8 cellular contexts compared by ENCODE assay signal in genomic region chr9:92764381-92764987, GRCh38. TPM values are rescaled to one million over a fixed set of nuclear protein-coding genes. Genes with fewer than 3 reads are reported as not detected.
DNase-seq lines count a peak whose midpoint lies in the region; ATAC-seq and TF ChIP-seq lines count a peak whose summit lies in the region.

BICD2 (minus strand) TSS chr9:92764833; CDS start chr9:92764744, 89 bp downstream.

- no peaks in the 10 kb centered on the region for H3F3A ChIP-seq in PC-3 (ENCODE audit: low read length, unreplicated experiment)

- intact Hi-C loops in PC-3 (cut with micrococcal nuclease), result loop anchor here (2.0 kb wide), 1 partner anchor 94 kb away; the partner anchor contains the start of gene IPPK
- intact Hi-C loops in naive thymus-derived CD4-positive, alpha-beta T cell (cut with micrococcal nuclease), result loop anchor here (1.0 to 10.0 kb wide), 5 partner anchors 44 to 1960 kb away; partner anchors contain the start of gene AOPEP (in 1 of the 2)

- peaks cover 23% of the 10 kb centered on the region for H4K20me1 ChIP-seq in PC-3 (ENCODE audit: low read length)

- ATAC-seq in GM21576 (IDR thresholded peaks at IDR 0.05; ENCODE audit: unreplicated experiment) (peak; percentile 91), PC-3 (no peak; the same call in 1 of the 2 replicates), HG03460 (IDR thresholded peaks at IDR 0.05; ENCODE audit: unreplicated experiment) (no peak), HG02610 (IDR thresholded peaks at IDR 0.05; ENCODE audit: unreplicated experiment) (no peak)
- no peak for ATAC-seq in naive thymus-derived CD4-positive, alpha-beta T cell

- no peaks in the 10 kb centered on the region for H3K36me3 ChIP-seq in PC-3 (ENCODE audit: low read depth, low read length)
- peaks cover 0 to 3% (median 0%) of the 10 kb centered on the region in 3 experiments for H3K36me3 ChIP-seq in naive thymus-derived CD4-positive, alpha-beta T cell (ENCODE audit: control insufficient read depth in 2 of 3, insufficient read depth in 3 of 3, low read length in 3 of 3)

- H3K4me1 Mint-ChIP-seq in naive thymus-derived CD4-positive, alpha-beta T cell, result peaks cover 39 to 62% (median 50%) of the 10 kb centered on the region in 7 donors

- TF ChIP-seq CTCF in PC-3 (conservative IDR thresholded peaks at IDR 0.05; ENCODE audit: low read depth, low read length), result no peak

- no peaks in the 10 kb centered on the region for H3K27me3 Mint-ChIP-seq in naive thymus-derived CD4-positive, alpha-beta T cell

- peaks cover 12% of the 10 kb centered on the region; the same call in 1 of the 2 replicates for H3K4me1 ChIP-seq in PC-3 (ENCODE audit: insufficient read depth, low read length)
- peaks cover 26 to 33% of the 10 kb centered on the region in 2 donors for H3K4me1 ChIP-seq in naive thymus-derived CD4-positive, alpha-beta T cell (ENCODE audit: control insufficient read depth in 2 of 2, insufficient read depth in 2 of 2, low read length in 2 of 2)

- CTCF ChIA-PET in PC-3 (lab: Charles Lee), result interaction anchor here (1.0 kb wide), 2 partner anchors 26 to 94 kb away, joined by 3 to 6 read pairs; no protein-coding TSS in a partner anchor
- CTCF ChIA-PET in naive thymus-derived CD4-positive, alpha-beta T cell (lab: Charles Lee), result interaction anchor here (1.0 kb wide), 1 partner anchor 25 kb away, joined by 4 read pairs; no protein-coding TSS in a partner anchor

- H3K4me2 ChIP-seq in PC-3 (ENCODE audit: low read length), result peak within 1 kb of the TSS; percentile 94

- peak; percentile 98 for DNase-seq in AG20443 (ENCODE audit: low spot score)
- DNase-seq in PC-3, result no peak
- DNase-seq in naive thymus-derived CD4-positive, alpha-beta T cell, result no peak
- DNase-seq in DMS79 treated with DMSO at 0.1 percent for 48 hours (lab: John Stamatoyannopoulos, UW), result no peak

- POLR2A ChIA-PET in PC-3 (lab: Charles Lee; ENCODE audit: unreplicated experiment), result interaction anchor here (0.5 to 1.0 kb wide), 2 partner anchors 73 to 94 kb away, joined by 3 to 5 read pairs; partner anchors contain the start of gene IPPK
- POLR2A ChIA-PET in naive thymus-derived CD4-positive, alpha-beta T cell (lab: Charles Lee), result interaction anchor here (0.5 to 3.4 kb wide), 9 partner anchors 27 to 801 kb away, joined by 3 to 25 read pairs (median 4); partner anchors contain the start of genes FAM120AOS and IPPK

- H3K9ac ChIP-seq in PC-3 (ENCODE audit: low read length), result peak within 1 kb of the TSS; percentile 97

- H3K27me3 ChIP-seq in PC-3 (ENCODE audit: low read length), result no peaks in the 10 kb centered on the region
- no peaks in the 10 kb centered on the region for H3K27me3 ChIP-seq in naive thymus-derived CD4-positive, alpha-beta T cell (ENCODE audit: control insufficient read depth in 2 of 2, insufficient read depth in 2 of 2, low read length in 2 of 2)

- no peaks in the 10 kb centered on the region for H3K9me2 ChIP-seq in PC-3 (replicated peaks; ENCODE audit: low read length)

- in situ Hi-C loops in endometrial microvascular endothelial cells (cut with HindIII; ENCODE audit: inconsistent ontology term, low pct_unique_long_range_greater_than_20kb, low sequenced_read_pairs), result no loop called here

- H3K4me3 ChIP-seq in PC-3 (ENCODE audit: low read length), result peak within 1 kb of the TSS; percentile 86
- H3K4me3 ChIP-seq in naive thymus-derived CD4-positive, alpha-beta T cell (ENCODE audit: low read length), result peak within 1 kb of the TSS; percentile 74

- H2AFZ ChIP-seq in PC-3 (ENCODE audit: low read length), result peak within 1 kb of the TSS; percentile 81

- H3K9me3 Mint-ChIP-seq in naive thymus-derived CD4-positive, alpha-beta T cell, result peaks cover 0 to 1% (median 0%) of the 10 kb centered on the region in 11 donors

- H3K27ac ChIP-seq in PC-3 (ENCODE audit: low read length), result peak within 1 kb of the TSS; percentile 94
- H3K27ac ChIP-seq in naive thymus-derived CD4-positive, alpha-beta T cell (ENCODE audit: low read depth, low read length), result peak within 1 kb of the TSS; percentile 98

- peak within 1 kb of the TSS; percentile 90 to 99 (median 98) for H3K27ac Mint-ChIP-seq in naive thymus-derived CD4-positive, alpha-beta T cell

- BruUV-seq in PC-3 (replicated peaks; lab: Mats Ljungman, UMichigan), result no TSS peak

- no peaks in the 10 kb centered on the region for H3K36me3 Mint-ChIP-seq in naive thymus-derived CD4-positive, alpha-beta T cell

- peaks cover 51% of the 10 kb centered on the region for H3K79me2 ChIP-seq in PC-3 (ENCODE audit: low read length)

- peak within 1 kb of the TSS; percentile 87 to 99 (median 95) for H3K4me3 Mint-ChIP-seq in naive thymus-derived CD4-positive, alpha-beta T cell

- H3K9me3 ChIP-seq in PC-3 (ENCODE audit: low read length), result no peaks in the 10 kb centered on the region
- no peaks in the 10 kb centered on the region for H3K9me3 ChIP-seq in naive thymus-derived CD4-positive, alpha-beta T cell (ENCODE audit: control insufficient read depth in 2 of 3, low read length in 3 of 3)

RNA-seq across cellular contexts. Expression of gene BICD2, which starts in this region (rescaled TPM):
- total RNA-seq in PC-3 (2014; rRNA removed), result 26.3 and 36.9 TPM in 2 replicates
- 43.1 TPM for total RNA-seq in endometrial microvascular endothelial cells (ENCODE audit: inconsistent ontology term)
- 10 to 100 TPM; 20.2 to 28.8 (median 28.0) TPM for total RNA-seq in naive thymus-derived CD4-positive, alpha-beta T cell
- polyA plus RNA-seq in naive thymus-derived CD4-positive, alpha-beta T cell, result 10 to 100 TPM in 1 of 2 donors, 1 to 10 TPM in 1; 7.4 to 20.8 TPM
